22 cellular contexts compared by ENCODE assay signal in genomic region chr10:74906631-74907030, GRCh38.
"Had no signal": no experiment of that assay in that cellular context is flagged by ENCODE, and none has a peak within 500 bp of the region (broad histone marks: within the 10 kb centered on the region; RNA-seq: fewer than 3 reads in every experiment).

No MANE protein-coding gene starts in this region.

- H3K36me3 Mint-ChIP-seq: stimulated activated effector memory CD8-positive, alpha-beta T cell treated with anti-CD3 and anti-CD28 coated beads, Interleukin-12 subunit alpha, Interleukin-12 subunit beta, amount 100 ng/mL, for 72 hours; type B pancreatic cell had no signal

- H3K4me3 ChIP-seq: dorsolateral prefrontal cortex, hepatocyte, psoas muscle, right lobe of liver, suprapubic skin, thyroid gland, uterus had no signal

- H3K27me3 Mint-ChIP-seq: naive thymus-derived CD4-positive, alpha-beta T cell had no signal

- DNase-seq: cortex of kidney; dorsolateral prefrontal cortex; effector CD8-positive, alpha-beta T cell; foreskin melanocyte; head of caudate nucleus; kidney; left cardiac atrium; mesendoderm; naive thymus-derived CD4-positive, alpha-beta T cell; psoas muscle; retina; right lobe of liver; stimulated activated CD4-positive, alpha-beta T cell treated with anti-CD3 and anti-CD28 coated beads, Interleukin-4, amount 100 ng/mL, for 1 hour; stimulated activated CD8-positive, alpha-beta memory T cell treated with anti-CD3 and anti-CD28 coated beads, Interleukin-4, amount 100 ng/mL, for 48 hours; stimulated activated naive CD8-positive, alpha-beta T cell treated with anti-CD3 and anti-CD28 coated beads, Interleukin-15, Interleukin-2, amounts not matched to agents 100 U/mL and 50 U/mL, for 24 hours; thyroid gland; uterus had no signal

- H3K27ac ChIP-seq: dorsolateral prefrontal cortex, hepatocyte, neutrophil, psoas muscle, right lobe of liver, suprapubic skin, thyroid gland, uterus had no signal

- H3K27me3 ChIP-seq: dorsolateral prefrontal cortex, hepatocyte, neutrophil, right lobe of liver, suprapubic skin, thyroid gland, uterus had no signal

- H3K27ac Mint-ChIP-seq: stimulated activated effector memory CD8-positive, alpha-beta T cell treated with anti-CD3 and anti-CD28 coated beads, Interleukin-12 subunit alpha, Interleukin-12 subunit beta, amount 100 ng/mL, for 72 hours; type B pancreatic cell had no signal

- H3K9me3 Mint-ChIP-seq: stimulated activated effector memory CD8-positive, alpha-beta T cell treated with anti-CD3 and anti-CD28 coated beads, Interleukin-12 subunit alpha, Interleukin-12 subunit beta, amount 100 ng/mL, for 72 hours; type B pancreatic cell had no signal

- ATAC-seq: naive thymus-derived CD4-positive, alpha-beta T cell; right lobe of liver; stimulated activated effector memory CD8-positive, alpha-beta T cell treated with anti-CD3 and anti-CD28 coated beads, Interleukin-12 subunit alpha, Interleukin-12 subunit beta, amount 100 ng/mL, for 72 hours; stimulated activated naive CD8-positive, alpha-beta T cell treated with anti-CD3 and anti-CD28 coated beads, Interleukin-15, Interleukin-2, amounts not matched to agents 100 U/mL and 50 U/mL, for 24 hours had no signal

- H3K4me3 Mint-ChIP-seq: naive thymus-derived CD4-positive, alpha-beta T cell; stimulated activated effector memory CD8-positive, alpha-beta T cell treated with anti-CD3 and anti-CD28 coated beads, Interleukin-12 subunit alpha, Interleukin-12 subunit beta, amount 100 ng/mL, for 72 hours; type B pancreatic cell had no signal

- H3K4me1 ChIP-seq: right lobe of liver, suprapubic skin had no signal

- H3K9me3 ChIP-seq: neutrophil, right lobe of liver, suprapubic skin, thyroid gland, uterus had no signal

- H3K36me3 ChIP-seq: neutrophil, right lobe of liver, suprapubic skin, thyroid gland, uterus had no signal
